In genomic region chr9:79687131-79687447, GRCh38 we compare ENCODE assay signal across 11 cellular contexts.
A peak's percentile ranks its signal among the peaks of the same experiment; 100 is the strongest.
DNase-seq lines count a peak whose midpoint lies in the region; ATAC-seq lines count a peak whose summit lies in the region.
"Had no signal": no experiment of that assay in that cellular context is flagged by ENCODE, and none has a peak within 500 bp of the region (broad histone marks: within the 10 kb centered on the region; RNA-seq: fewer than 3 reads in every experiment).

No MANE protein-coding gene starts in this region.

- no peaks in the 10 kb centered on the region for H3K27me3 Mint-ChIP-seq in CD4-positive, alpha-beta memory T cell
- H3K27me3 Mint-ChIP-seq in activated T-helper 1 cell treated with anti-CD3 and anti-CD28 coated beads, Interleukin-12 subunit alpha, Interleukin-12 subunit beta, Interleukin-2, Interleukin-4 antibody, amounts not matched to agents 30 ng/mL and 10 ng/mL and 1 ng/mL, durations not matched to agents 14 hours and 24 hours and 36 hours (ENCODE audit: insufficient read depth): no peaks in the 10 kb centered on the region
- no peaks in the 10 kb centered on the region for H3K27me3 Mint-ChIP-seq in naive thymus-derived CD8-positive, alpha-beta T cell

- H3K4me1 ChIP-seq in CD4-positive, alpha-beta memory T cell (ENCODE audit: insufficient read depth, low read length): peaks cover 11% of the 10 kb centered on the region

- intact Hi-C loops in CD4-positive, alpha-beta memory T cell (cut with micrococcal nuclease): no loop called here
- intact Hi-C loops in activated T-helper 1 cell treated with anti-CD3 and anti-CD28 coated beads, Interleukin-12 subunit alpha, Interleukin-12 subunit beta, Interleukin-2, Interleukin-4 antibody, amounts not matched to agents 30 ng/mL and 10 ng/mL and 1 ng/mL, durations not matched to agents 14 hours and 24 hours and 36 hours (cut with micrococcal nuclease): loop anchor here (2.0 kb wide), 2 partner anchors 56 to 116 kb away; partner anchors contain the start of gene TLE4

- peak overlapping the region in 7 of 8 donors; percentile 1 to 65 (median 21) for H3K4me3 Mint-ChIP-seq in CD4-positive, alpha-beta memory T cell
- no peak overlapping the region for H3K4me3 Mint-ChIP-seq in activated T-helper 1 cell treated with anti-CD3 and anti-CD28 coated beads, Interleukin-12 subunit alpha, Interleukin-12 subunit beta, Interleukin-2, Interleukin-4 antibody, amounts not matched to agents 30 ng/mL and 10 ng/mL and 1 ng/mL, durations not matched to agents 14 hours and 24 hours and 36 hours
- H3K4me3 Mint-ChIP-seq in naive thymus-derived CD8-positive, alpha-beta T cell: peak overlapping the region in 9 of 10 donors; percentile 1 to 68 (median 54)

- H3K27ac ChIP-seq in CD4-positive, alpha-beta memory T cell (ENCODE audit: low read depth, low read length): no peak overlapping the region

- H3K4me3 ChIP-seq in CD4-positive, alpha-beta memory T cell (ENCODE audit: low read length in 2 of 2): no peak overlapping the region

- H3K27me3 ChIP-seq in CD4-positive, alpha-beta memory T cell (ENCODE audit: insufficient read depth, low read length): no peaks in the 10 kb centered on the region

- H3K9me3 Mint-ChIP-seq in CD4-positive, alpha-beta memory T cell: peaks cover 0 to 2% (median 0%) of the 10 kb centered on the region in 8 donors
- peaks cover 6% of the 10 kb centered on the region for H3K9me3 Mint-ChIP-seq in activated T-helper 1 cell treated with anti-CD3 and anti-CD28 coated beads, Interleukin-12 subunit alpha, Interleukin-12 subunit beta, Interleukin-2, Interleukin-4 antibody, amounts not matched to agents 30 ng/mL and 10 ng/mL and 1 ng/mL, durations not matched to agents 14 hours and 24 hours and 36 hours
- peaks cover 0 to 10% (median 0%) of the 10 kb centered on the region in 9 donors for H3K9me3 Mint-ChIP-seq in naive thymus-derived CD8-positive, alpha-beta T cell

- H3K9me3 ChIP-seq in CD4-positive, alpha-beta memory T cell (ENCODE audit: control insufficient read depth in 1 of 2, low read length in 2 of 2): no peaks in the 10 kb centered on the region

- H3K36me3 Mint-ChIP-seq in CD4-positive, alpha-beta memory T cell: peaks cover 13 to 15% of the 10 kb centered on the region in 2 donors
- peaks cover 7% of the 10 kb centered on the region for H3K36me3 Mint-ChIP-seq in activated T-helper 1 cell treated with anti-CD3 and anti-CD28 coated beads, Interleukin-12 subunit alpha, Interleukin-12 subunit beta, Interleukin-2, Interleukin-4 antibody, amounts not matched to agents 30 ng/mL and 10 ng/mL and 1 ng/mL, durations not matched to agents 14 hours and 24 hours and 36 hours (ENCODE audit: low read depth)
- H3K36me3 Mint-ChIP-seq in naive thymus-derived CD8-positive, alpha-beta T cell: peaks cover 0 to 11% (median 5%) of the 10 kb centered on the region in 3 donors

- POLR2A ChIA-PET in CD4-positive, alpha-beta memory T cell (lab: Charles Lee; ENCODE audit: partially characterized antibody): interaction anchor here (1.1 to 2.8 kb wide), 3 partner anchors 10 to 116 kb away, joined by 3 to 8 read pairs (median 3); partner anchors contain the start of gene TLE4
- POLR2A ChIA-PET in naive thymus-derived CD8-positive, alpha-beta T cell (lab: Charles Lee): no interaction called here

- H3K36me3 ChIP-seq in CD4-positive, alpha-beta memory T cell (ENCODE audit: insufficient read depth, low read length): no peaks in the 10 kb centered on the region

- H3K4me1 Mint-ChIP-seq in CD4-positive, alpha-beta memory T cell: peaks cover 38 to 76% (median 60%) of the 10 kb centered on the region in 4 donors
- peaks cover 19% of the 10 kb centered on the region for H3K4me1 Mint-ChIP-seq in activated T-helper 1 cell treated with anti-CD3 and anti-CD28 coated beads, Interleukin-12 subunit alpha, Interleukin-12 subunit beta, Interleukin-2, Interleukin-4 antibody, amounts not matched to agents 30 ng/mL and 10 ng/mL and 1 ng/mL, durations not matched to agents 14 hours and 24 hours and 36 hours (ENCODE audit: low read depth)
- peaks cover 28 to 75% (median 67%) of the 10 kb centered on the region in 4 donors for H3K4me1 Mint-ChIP-seq in naive thymus-derived CD8-positive, alpha-beta T cell

- peak; percentile 46 for ATAC-seq in HG02678 (IDR thresholded peaks at IDR 0.05; ENCODE audit: unreplicated experiment)
- peak; percentile 68 to 98 for ATAC-seq in naive thymus-derived CD8-positive, alpha-beta T cell
- no peak for ATAC-seq in GM21447 (IDR thresholded peaks at IDR 0.05; ENCODE audit: unreplicated experiment)
- ATAC-seq in HG02798 (IDR thresholded peaks at IDR 0.05; ENCODE audit: poor library complexity, unreplicated experiment): no peak
- no peak for ATAC-seq in GM19035 (IDR thresholded peaks at IDR 0.05; ENCODE audit: unreplicated experiment)

- CTCF ChIA-PET in CD4-positive, alpha-beta memory T cell (lab: Charles Lee; ENCODE audit: partially characterized antibody): no interaction called here

- peak; percentile 26 to 49 (median 38) for DNase-seq in CD4-positive, alpha-beta memory T cell
- peak; percentile 17 for DNase-seq in activated T-helper 1 cell treated with anti-CD3 and anti-CD28 coated beads, Interleukin-12 subunit alpha, Interleukin-12 subunit beta, Interleukin-2, Interleukin-4 antibody, amounts not matched to agents 30 ng/mL and 10 ng/mL and 1 ng/mL, durations not matched to agents 14 hours and 24 hours and 36 hours (ENCODE audit: low spot score)
- DNase-seq in naive thymus-derived CD8-positive, alpha-beta T cell: peak in 7 of 10 donors; percentile 2 to 63 (median 52)
- no peak for DNase-seq in NCI-H146 treated with DMSO at 0.1 percent for 48 hours (lab: John Stamatoyannopoulos, UW; ENCODE audit: unreplicated experiment)
- DNase-seq: NCI-H2107; Right ventricle myocardium superior; stimulated activated CD4-positive, alpha-beta T cell treated with anti-CD3 and anti-CD28 coated beads, Interleukin-4, amount 100 ng/mL, for 1 hour had no signal

- H3K27ac Mint-ChIP-seq in CD4-positive, alpha-beta memory T cell: peak overlapping the region; percentile 7 to 76 (median 54)
- peak overlapping the region; percentile 68 for H3K27ac Mint-ChIP-seq in activated T-helper 1 cell treated with anti-CD3 and anti-CD28 coated beads, Interleukin-12 subunit alpha, Interleukin-12 subunit beta, Interleukin-2, Interleukin-4 antibody, amounts not matched to agents 30 ng/mL and 10 ng/mL and 1 ng/mL, durations not matched to agents 14 hours and 24 hours and 36 hours
- peak overlapping the region in 8 of 10 donors; percentile 4 to 91 (median 37) for H3K27ac Mint-ChIP-seq in naive thymus-derived CD8-positive, alpha-beta T cell

Comparison
In these comparisons a context has a peak if more than half of its experiments do, and no peak if none do; other contexts are left out.
1. ATAC-seq: peak in HG02678 (single experiment) and naive thymus-derived CD8-positive, alpha-beta T cell (2 of 2); none in GM21447 (single experiment), HG02798 (single experiment) and GM19035 (single experiment).
2. Peak in every context shown above with its lines, with median percentiles within 50 percentile points of each other: H3K27ac Mint-ChIP-seq.